Comparison of ENCODE assay signal across 8 cellular contexts in genomic region chr2:182649316-182649715, GRCh38.
DNase-seq lines count a peak whose midpoint lies in the region; TF ChIP-seq lines count a peak whose summit lies in the region.

No MANE protein-coding gene starts in this region.

- peak; percentile 4 for DNase-seq in activated CD4-positive, alpha-beta T cell treated with anti-CD3 and anti-CD28 coated beads for 48 hours
- DNase-seq in activated CD4-positive, alpha-beta T cell treated with anti-CD3 and anti-CD28 coated beads, Interleukin-2, amount 50 U/mL, for 4 hours: no peak
- DNase-seq in Jurkat, Clone E6-1 (ENCODE audit: low read depth, low spot score): peak; percentile 14
- DNase-seq in RKO (ENCODE audit: low spot score) (peak; percentile 31), glutamatergic neuron (peak; percentile 25), thyroid gland (peak; percentile 20 to 34)
- no peak for DNase-seq in activated naive CD8-positive, alpha-beta T cell treated with anti-CD3 and anti-CD28 coated beads for 36 hours
- DNase-seq in stimulated activated naive CD4-positive, alpha-beta T cell (lab: John Stamatoyannopoulos, UW): no peak

- H3K9me3 ChIP-seq in thyroid gland: no peaks in the 10 kb centered on the region

- no peak for TF ChIP-seq POLR2A in thyroid gland (IDR thresholded peaks at IDR 0.05)

- no peaks in the 10 kb centered on the region for H3K36me3 Mint-ChIP-seq in glutamatergic neuron (ENCODE audit: unreplicated experiment)
- no peaks in the 10 kb centered on the region for H3K36me3 Mint-ChIP-seq in activated naive CD8-positive, alpha-beta T cell treated with anti-CD3 and anti-CD28 coated beads for 36 hours

- no peak overlapping the region for H3K27ac ChIP-seq in thyroid gland

- no peaks in the 10 kb centered on the region for H3K9me3 Mint-ChIP-seq in glutamatergic neuron (ENCODE audit: unreplicated experiment)
- no peaks in the 10 kb centered on the region for H3K9me3 Mint-ChIP-seq in activated naive CD8-positive, alpha-beta T cell treated with anti-CD3 and anti-CD28 coated beads for 36 hours

- no peak overlapping the region for H3K4me3 ChIP-seq in Jurkat, Clone E6-1 (ENCODE audit: low read length)
- no peak overlapping the region for H3K4me3 ChIP-seq in thyroid gland (replicated peaks in 1 of 3)

- no peaks in the 10 kb centered on the region for H3K4me1 Mint-ChIP-seq in glutamatergic neuron (ENCODE audit: low read depth, unreplicated experiment)
- no peaks in the 10 kb centered on the region for H3K4me1 Mint-ChIP-seq in activated naive CD8-positive, alpha-beta T cell treated with anti-CD3 and anti-CD28 coated beads for 36 hours

- no peaks in the 10 kb centered on the region for H3K27me3 Mint-ChIP-seq in glutamatergic neuron (ENCODE audit: unreplicated experiment)
- H3K27me3 Mint-ChIP-seq in activated naive CD8-positive, alpha-beta T cell treated with anti-CD3 and anti-CD28 coated beads for 36 hours: no peaks in the 10 kb centered on the region

- 60 to 61% methylated on average over 6 of the region's 6 CpGs for WGBS in thyroid gland, 2 donors

- intact Hi-C loops in thyroid gland (cut with DNase I): loop anchor here (5.0 kb wide), 1 partner anchor 462 kb away; no protein-coding TSS in a partner anchor

- H3K27ac Mint-ChIP-seq in glutamatergic neuron (ENCODE audit: unreplicated experiment): no peak overlapping the region
- no peak overlapping the region for H3K27ac Mint-ChIP-seq in activated naive CD8-positive, alpha-beta T cell treated with anti-CD3 and anti-CD28 coated beads for 36 hours

- H3K4me3 Mint-ChIP-seq in glutamatergic neuron (ENCODE audit: unreplicated experiment): no peak overlapping the region
- no peak overlapping the region for H3K4me3 Mint-ChIP-seq in activated naive CD8-positive, alpha-beta T cell treated with anti-CD3 and anti-CD28 coated beads for 36 hours

- H3K27me3 ChIP-seq in thyroid gland: no peaks in the 10 kb centered on the region

- TF ChIP-seq CTCF in glutamatergic neuron (IDR thresholded peaks at IDR 0.05; ENCODE audit: partially characterized antibody, unreplicated experiment): no peak
- TF ChIP-seq CTCF in thyroid gland (IDR thresholded peaks at IDR 0.05): peak in 4 of 6 experiments; percentile 39 to 72 (median 56)

- no peaks in the 10 kb centered on the region for H3K36me3 ChIP-seq in thyroid gland

- peaks cover 0 to 5% of the 10 kb centered on the region in 2 donors for H3K4me1 ChIP-seq in thyroid gland

Comparison
In these comparisons a context has a peak if more than half of its experiments do, and no peak if none do; other contexts are left out.
1. DNase-seq: peak in activated CD4-positive, alpha-beta T cell treated with anti-CD3 and anti-CD28 coated beads for 48 hours (single experiment), Jurkat, Clone E6-1 (single experiment), RKO (single experiment), glutamatergic neuron (single experiment) and thyroid gland (2 of 2); none in activated CD4-positive, alpha-beta T cell treated with anti-CD3 and anti-CD28 coated beads, Interleukin-2, amount 50 U/mL, for 4 hours (0 of 2), activated naive CD8-positive, alpha-beta T cell treated with anti-CD3 and anti-CD28 coated beads for 36 hours (single experiment) and stimulated activated naive CD4-positive, alpha-beta T cell (0 of 6).